32 cellular contexts compared by ENCODE assay signal in genomic region chr5:129749101-129749500, GRCh38. TPM values are rescaled to one million over a fixed set of nuclear protein-coding genes. Genes with fewer than 3 reads are reported as not detected.
"Had no signal": no experiment of that assay in that cellular context is flagged by ENCODE, and none has a peak within 500 bp of the region (broad histone marks: within the 10 kb centered on the region; RNA-seq: fewer than 3 reads in every experiment).

No MANE protein-coding gene starts in this region.

- H3K27me3 Mint-ChIP-seq: activated naive CD8-positive, alpha-beta T cell; central memory CD8-positive, alpha-beta T cell; naive B cell had no signal

- H3K4me1 Mint-ChIP-seq: activated CD4-positive, alpha-beta T cell treated with anti-CD3 and anti-CD28 coated beads, Interleukin-2, amount 10 ng/mL, durations not matched to agents 7 days and 5 days; activated CD8-positive, alpha-beta memory T cell treated with anti-CD3 and anti-CD28 coated beads, Interleukin-2, amount 10 ng/mL, durations not matched to agents 7 days and 5 days; central memory CD8-positive, alpha-beta T cell; memory B cell; naive B cell had no signal

- H3K4me3 Mint-ChIP-seq: activated CD4-positive, alpha-beta T cell treated with anti-CD3 and anti-CD28 coated beads, Interleukin-2, amount 10 ng/mL, durations not matched to agents 7 days and 5 days; activated CD8-positive, alpha-beta memory T cell treated with anti-CD3 and anti-CD28 coated beads, Interleukin-2, amount 10 ng/mL, durations not matched to agents 7 days and 5 days; activated CD8-positive, alpha-beta T cell treated with anti-CD3 and anti-CD28 coated beads for 36 hours; activated naive CD8-positive, alpha-beta T cell; activated T-helper 1 cell treated with anti-CD3 and anti-CD28 coated beads, Interleukin-12 subunit alpha, Interleukin-12 subunit beta, Interleukin-2, Interleukin-4 antibody, amounts not matched to agents 30 ng/mL and 10 ng/mL and 1 ng/mL, durations not matched to agents 14 hours and 24 hours and 36 hours; central memory CD8-positive, alpha-beta T cell; memory B cell; naive B cell had no signal

- ATAC-seq: activated CD8-positive, alpha-beta memory T cell treated with anti-CD3 and anti-CD28 coated beads, Interleukin-2, amount 10 ng/mL, durations not matched to agents 7 days and 5 days; activated CD8-positive, alpha-beta T cell treated with anti-CD3 and anti-CD28 coated beads for 36 hours; esophagus mucosa; heart left ventricle had no signal

- FAIRE-seq: colon, endothelial cell of umbilical vein, islet of Langerhans had no signal

- H3K27me3 ChIP-seq: adrenal gland, ascending aorta, breast epithelium, stomach, suprapubic skin, tibial nerve had no signal

- H3K4me1 ChIP-seq: adrenal gland, ascending aorta, breast epithelium, heart left ventricle, stomach, suprapubic skin, tibial nerve had no signal

- H3K9me3 Mint-ChIP-seq: activated CD4-positive, alpha-beta T cell treated with anti-CD3 and anti-CD28 coated beads, Interleukin-2, amount 10 ng/mL, durations not matched to agents 7 days and 5 days; activated CD8-positive, alpha-beta T cell treated with anti-CD3 and anti-CD28 coated beads for 36 hours; activated T-helper 1 cell treated with anti-CD3 and anti-CD28 coated beads, Interleukin-12 subunit alpha, Interleukin-12 subunit beta, Interleukin-2, Interleukin-4 antibody, amounts not matched to agents 30 ng/mL and 10 ng/mL and 1 ng/mL, durations not matched to agents 14 hours and 24 hours and 36 hours; central memory CD8-positive, alpha-beta T cell; memory B cell had no signal

- DNase-seq: activated CD4-positive, alpha-beta T cell treated with anti-CD3 and anti-CD28 coated beads, Interleukin-2, amount 10 ng/mL, durations not matched to agents 7 days and 5 days; activated CD4-positive, CD25-positive, alpha-beta regulatory T cell treated with anti-CD3 and anti-CD28 coated beads, Interleukin-2, amount 50 U/mL, for 72 hours; activated CD8-positive, alpha-beta memory T cell treated with anti-CD3 and anti-CD28 coated beads, Interleukin-2, amount 10 ng/mL, durations not matched to agents 7 days and 5 days; activated CD8-positive, alpha-beta T cell treated with anti-CD3 and anti-CD28 coated beads for 36 hours; activated gamma-delta T cell treated with Interleukin-2 at 50 U/mL for 16 hours; activated T-cell treated with anti-CD3 and anti-CD28 coated beads for 4 hours; adrenal gland; effector memory CD4-positive, alpha-beta T cell; heart left ventricle; naive B cell; stimulated activated CD4-positive, alpha-beta T cell treated with anti-CD3 and anti-CD28 coated beads, Interleukin-4, amount 100 ng/mL, for 4 hours; stomach; WERI-Rb-1 had no signal

- H3K9me3 ChIP-seq: adrenal gland, ascending aorta, breast epithelium, heart left ventricle, stomach, suprapubic skin, tibial nerve had no signal

- H3K27ac Mint-ChIP-seq: activated CD4-positive, alpha-beta T cell treated with anti-CD3 and anti-CD28 coated beads, Interleukin-2, amount 10 ng/mL, durations not matched to agents 7 days and 5 days; activated CD8-positive, alpha-beta memory T cell treated with anti-CD3 and anti-CD28 coated beads, Interleukin-2, amount 10 ng/mL, durations not matched to agents 7 days and 5 days; activated CD8-positive, alpha-beta T cell treated with anti-CD3 and anti-CD28 coated beads for 36 hours; activated naive CD8-positive, alpha-beta T cell; activated T-helper 1 cell treated with anti-CD3 and anti-CD28 coated beads, Interleukin-12 subunit alpha, Interleukin-12 subunit beta, Interleukin-2, Interleukin-4 antibody, amounts not matched to agents 30 ng/mL and 10 ng/mL and 1 ng/mL, durations not matched to agents 14 hours and 24 hours and 36 hours; memory B cell; naive B cell had no signal

- H3K36me3 Mint-ChIP-seq: activated CD8-positive, alpha-beta memory T cell treated with anti-CD3 and anti-CD28 coated beads, Interleukin-2, amount 10 ng/mL, durations not matched to agents 7 days and 5 days; activated naive CD8-positive, alpha-beta T cell; memory B cell; naive B cell had no signal

- H3K36me3 ChIP-seq: adrenal gland, ascending aorta, breast epithelium, heart left ventricle, stomach, suprapubic skin, tibial nerve, WERI-Rb-1 had no signal

- H3K4me3 ChIP-seq: adrenal gland, ascending aorta, breast epithelium, heart left ventricle, stomach, suprapubic skin, tibial nerve had no signal

- H3K27ac ChIP-seq: adrenal gland, ascending aorta, breast epithelium, heart left ventricle, stomach, suprapubic skin, tibial nerve, WERI-Rb-1 had no signal

RNA-seq across cellular contexts. Expression of gene MINAR2, which starts 1.2 kb away (rescaled TPM):
- total RNA-seq: activated CD4-positive, alpha-beta T cell treated with anti-CD3 and anti-CD28 coated beads, Interleukin-2, amount 10 ng/mL, durations not matched to agents 7 days and 5 days; activated CD8-positive, alpha-beta memory T cell treated with anti-CD3 and anti-CD28 coated beads, Interleukin-2, amount 10 ng/mL, durations not matched to agents 7 days and 5 days; activated CD8-positive, alpha-beta T cell treated with anti-CD3 and anti-CD28 coated beads for 36 hours; activated T-helper 1 cell treated with anti-CD3 and anti-CD28 coated beads, Interleukin-12 subunit alpha, Interleukin-12 subunit beta, Interleukin-2, Interleukin-4 antibody, amounts not matched to agents 30 ng/mL and 10 ng/mL and 1 ng/mL, durations not matched to agents 14 hours and 24 hours and 36 hours; adrenal gland; ascending aorta; breast epithelium; dermis microvascular lymphatic vessel endothelial cell; endothelial cell of umbilical vein; esophagus mucosa; heart left ventricle; liver; mononuclear cell; osteoblast; posterior vena cava; renal cortical epithelial cell; stomach; suprapubic skin; T-helper 2 cell treated with Interferon-gamma antibody and Interleukin-4, amounts not matched to agents 100 ng/mL and 5 ng/mL, for 36 hours; tibial nerve had no signal
- polyA plus RNA-seq: endothelial cell of umbilical vein, heart left ventricle, liver, stomach had no signal
